14 cellular contexts compared by ENCODE assay signal in the genomic region with DNA sequence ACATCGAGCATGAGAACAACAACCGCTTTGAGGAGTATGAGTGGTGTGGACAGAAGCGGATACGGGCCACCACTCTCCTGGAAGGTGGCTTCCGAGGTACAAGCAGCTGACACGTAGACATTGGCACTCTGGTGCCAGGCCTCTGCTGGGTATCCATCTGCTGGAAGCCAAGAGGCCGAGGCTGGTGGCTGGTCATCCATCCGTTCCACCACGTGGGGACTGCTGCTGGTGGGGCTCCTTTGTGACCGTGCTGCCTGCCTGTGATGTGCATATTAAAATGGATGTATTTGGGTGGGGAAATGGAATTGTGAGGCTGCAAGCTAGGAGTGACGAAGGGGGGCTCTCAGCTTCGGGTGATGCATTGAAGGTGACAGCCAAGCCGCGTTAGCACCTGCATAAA.
"Had no signal": no experiment of that assay in that cellular context is flagged by ENCODE, and none has a peak within 500 bp of the region (broad histone marks: within the 10 kb centered on the region; RNA-seq: fewer than 3 reads in every experiment).

No MANE protein-coding gene starts in this region.

- FAIRE-seq: colon, endometrium had no signal

- H3K9me3 Mint-ChIP-seq: activated naive CD4-positive, alpha-beta T cell treated with anti-CD3 and anti-CD28 coated beads, Interleukin-2, amount 50 U/mL, for 24 hours; activated T-cell treated with anti-CD3 and anti-CD28 coated beads, Interleukin-2, amount 50 U/mL, for 4 hours had no signal

- H3K27me3 Mint-ChIP-seq: activated naive CD4-positive, alpha-beta T cell treated with anti-CD3 and anti-CD28 coated beads, Interleukin-2, amount 50 U/mL, for 24 hours had no signal

- ATAC-seq: activated T-cell treated with anti-CD3 and anti-CD28 coated beads, Interleukin-2, amount 50 U/mL, for 4 hours; upper lobe of right lung had no signal

- DNase-seq: activated CD4-positive, alpha-beta T cell treated with anti-CD3 and anti-CD28 coated beads, Interleukin-2, amount 50 U/mL, for 48 hours; activated CD4-positive, CD25-positive, alpha-beta regulatory T cell treated with anti-CD3 and anti-CD28 coated beads, Interleukin-2, amount 50 U/mL, for 72 hours; activated effector memory CD4-positive, alpha-beta T cell treated with anti-CD3 and anti-CD28 coated beads, Interleukin-2, amount 50 U/mL, for 16 hours; activated T-cell treated with anti-CD3 and anti-CD28 coated beads, Interleukin-2, amount 50 U/mL, for 4 hours; adrenal gland; islet precursor cell; stimulated activated CD4-positive, alpha-beta T cell treated with anti-CD3 and anti-CD28 coated beads, Interleukin-12 subunit alpha, Interleukin-12 subunit beta, amount 100 ng/mL, for 4 hours; stimulated activated naive CD4-positive, alpha-beta T cell; SW 1271; upper lobe of right lung had no signal

- H3K27ac Mint-ChIP-seq: activated naive CD4-positive, alpha-beta T cell treated with anti-CD3 and anti-CD28 coated beads, Interleukin-2, amount 50 U/mL, for 24 hours; T-helper 2 cell treated with Interferon-gamma antibody and Interleukin-4, amounts not matched to agents 5 μg/mL and 100 μg/mL, for 36 hours had no signal

- H3K4me3 Mint-ChIP-seq: activated naive CD4-positive, alpha-beta T cell treated with anti-CD3 and anti-CD28 coated beads, Interleukin-2, amount 50 U/mL, for 24 hours; activated T-cell treated with anti-CD3 and anti-CD28 coated beads, Interleukin-2, amount 50 U/mL, for 4 hours; T-helper 2 cell treated with Interferon-gamma antibody and Interleukin-4, amounts not matched to agents 5 μg/mL and 100 μg/mL, for 36 hours had no signal
